ENCODE assay signal across 1 cellular context in genomic region chr2:64228126-64228678, GRCh38.
A peak's percentile ranks its signal among the peaks of the same experiment; 100 is the strongest.
TF ChIP-seq lines count a peak whose summit lies in the region.

No MANE protein-coding gene starts in this region.

TF ChIP-seq in HepG2, 621 proteins besides CTCF, POLR2A, EP300 and RAD21 (continued from another document and continues in another):
- TF ChIP-seq LBX2 (CRISPR knock-in tag; IDR thresholded peaks at IDR 0.05; ENCODE audit: borderline replicate concordance) (no peak), ZNF510 (CRISPR knock-in tag; IDR thresholded peaks at IDR 0.05; ENCODE audit: low read depth) (no peak), ZNF556 (CRISPR knock-in tag; IDR thresholded peaks at IDR 0.05; ENCODE audit: borderline replicate concordance) (0 out of 2 replicates have a peak, but pooled peaks have one; percentile 48), ARID4A (CRISPR knock-in tag; IDR thresholded peaks at IDR 0.05; ENCODE audit: borderline replicate concordance) (peak; percentile 33; the same call in 1 of the 2 replicates), SP1 (IDR thresholded peaks at IDR 0.05) (no peak), SP1 (CRISPR knock-in tag; IDR thresholded peaks at IDR 0.05) (peak; percentile 40; the same call in 1 of the 2 replicates), SRSF1 (optimal IDR thresholded peaks at IDR 0.05; ENCODE audit: low read depth, low read length) (no peak), PBX2 (CRISPR knock-in tag; IDR thresholded peaks at IDR 0.05) (no peak), ZNF772 (CRISPR knock-in tag; IDR thresholded peaks at IDR 0.05) (0 out of 2 replicates have a peak, but pooled peaks have one; percentile 22), ZNF292 (CRISPR knock-in tag; IDR thresholded peaks at IDR 0.05; ENCODE audit: borderline replicate concordance, low read depth) (peak; percentile 91), ZBTB49 (CRISPR knock-in tag; IDR thresholded peaks at IDR 0.05; ENCODE audit: borderline replicate concordance) (no peak), ZNF563 (CRISPR knock-in tag; IDR thresholded peaks at IDR 0.05) (no peak), NR0B2 (CRISPR knock-in tag; IDR thresholded peaks at IDR 0.05) (no peak), ZNF280D (CRISPR knock-in tag; IDR thresholded peaks at IDR 0.05) (no peak), HNRNPH1 (optimal IDR thresholded peaks at IDR 0.05; ENCODE audit: low read depth, low read length) (no peak), MTF1 (CRISPR knock-in tag; IDR thresholded peaks at IDR 0.05) (no peak), PHF20 (CRISPR knock-in tag; IDR thresholded peaks at IDR 0.05) (no peak), GMEB1 (CRISPR knock-in tag; IDR thresholded peaks at IDR 0.05; ENCODE audit: borderline replicate concordance) (no peak), KDM4B (CRISPR knock-in tag; IDR thresholded peaks at IDR 0.05) (no peak), TMF1 (CRISPR knock-in tag; IDR thresholded peaks at IDR 0.05; ENCODE audit: low read depth) (no peak), XRCC5 (optimal IDR thresholded peaks at IDR 0.05; ENCODE audit: low read length) (no peak), ZNF790 (CRISPR knock-in tag; IDR thresholded peaks at IDR 0.05; ENCODE audit: borderline replicate concordance) (peak; percentile 59; the same call in 1 of the 2 replicates), ZNF484 (CRISPR knock-in tag; IDR thresholded peaks at IDR 0.05; ENCODE audit: borderline replicate concordance, low read depth) (no peak), DBP (CRISPR knock-in tag; IDR thresholded peaks at IDR 0.05; ENCODE audit: not compliant biosample characterization) (no peak), ZNF75D (CRISPR knock-in tag; IDR thresholded peaks at IDR 0.05; ENCODE audit: borderline replicate concordance) (no peak), ZNF329 (CRISPR knock-in tag; IDR thresholded peaks at IDR 0.05; ENCODE audit: low read depth) (no peak), HDAC1 (CRISPR knock-in tag; IDR thresholded peaks at IDR 0.05) (peak; percentile 31; the same call in 1 of the 2 replicates), TFDP1 (CRISPR knock-in tag; IDR thresholded peaks at IDR 0.05; ENCODE audit: borderline replicate concordance) (peak; percentile 65; the same call in 1 of the 2 replicates), FUBP1 (CRISPR knock-in tag; IDR thresholded peaks at IDR 0.05; ENCODE audit: borderline replicate concordance) (no peak), ZNF282 (IDR thresholded peaks at IDR 0.05; ENCODE audit: partially characterized antibody) (no peak), RFXAP (CRISPR knock-in tag; IDR thresholded peaks at IDR 0.05; ENCODE audit: borderline replicate concordance) (0 out of 2 replicates have a peak, but pooled peaks have one; percentile 31), CREBL2 (CRISPR knock-in tag; IDR thresholded peaks at IDR 0.05; ENCODE audit: borderline replicate concordance) (no peak), TOE1 (CRISPR knock-in tag; IDR thresholded peaks at IDR 0.05) (no peak), MED1 (CRISPR knock-in tag; IDR thresholded peaks at IDR 0.05) (no peak; the same call in 1 of the 2 replicates), ZNF496 (CRISPR knock-in tag; IDR thresholded peaks at IDR 0.05; ENCODE audit: insufficient replicate concordance) (no peak), ZNF775 (CRISPR knock-in tag; IDR thresholded peaks at IDR 0.05; ENCODE audit: borderline replicate concordance) (no peak), E2F2 (CRISPR knock-in tag; IDR thresholded peaks at IDR 0.05; ENCODE audit: borderline replicate concordance) (no peak; the same call in 1 of the 2 replicates), ZNF598 (CRISPR knock-in tag; IDR thresholded peaks at IDR 0.05; ENCODE audit: borderline replicate concordance) (peak; percentile 67; the same call in 1 of the 2 replicates)
